1 cellular context compared by ENCODE assay signal in the genomic region with DNA sequence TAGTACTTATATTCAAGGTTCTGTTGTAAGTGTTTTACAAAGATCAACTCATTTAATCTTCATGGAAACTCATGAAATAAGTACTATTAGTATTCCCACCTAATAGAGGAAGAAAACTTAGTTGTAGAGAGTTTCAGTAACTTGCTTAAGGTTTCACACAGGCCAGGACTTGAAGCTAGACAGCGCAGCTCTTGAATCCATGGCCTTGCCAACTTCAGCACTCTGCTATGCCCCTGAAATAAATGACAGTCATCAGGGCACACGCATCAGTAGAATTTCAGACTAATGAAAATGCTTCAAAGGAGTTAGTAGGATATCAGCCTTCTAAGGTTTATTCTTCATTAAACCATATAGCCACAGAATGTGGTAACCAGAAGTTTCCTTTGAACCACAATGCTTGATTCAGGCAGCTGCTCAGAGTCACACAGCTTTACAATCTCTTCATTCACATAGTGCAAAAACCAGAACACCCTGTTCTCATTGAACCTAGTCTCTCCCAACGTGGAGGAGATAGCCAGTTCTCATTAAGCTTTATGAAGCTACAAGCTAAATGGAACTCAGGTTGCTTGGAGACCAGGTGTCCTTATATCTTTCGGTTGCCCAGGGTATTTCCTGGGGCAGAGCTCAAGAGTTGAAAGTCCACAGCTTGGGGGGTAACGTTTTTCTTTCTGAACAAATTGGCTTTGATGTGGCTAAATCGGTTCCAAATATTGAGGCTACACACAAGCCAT.
TF ChIP-seq lines count a peak whose summit lies in the region.

No MANE protein-coding gene starts in this region.

TF ChIP-seq in GM12878, 131 proteins besides CTCF, POLR2A, EP300 and RAD21 (continued from another document):
- TF ChIP-seq E2F4 (IDR thresholded peaks at IDR 0.05; ENCODE audit: low read depth, low read length) (no peak), PAX8 (IDR thresholded peaks at IDR 0.05) (no peak), SUPT20H (IDR thresholded peaks at IDR 0.05; ENCODE audit: borderline replicate concordance, control insufficient read depth, low read depth, low read length) (no peak), SP1 (IDR thresholded peaks at IDR 0.05; ENCODE audit: low read depth, low read length) (no peak), FOXM1 (IDR thresholded peaks at IDR 0.05; ENCODE audit: low read depth, low read length) (no peak), CUX1 (IDR thresholded peaks at IDR 0.05; ENCODE audit: insufficient replicate concordance, low read depth, low read length) (no peak), CHD4 (IDR thresholded peaks at IDR 0.05) (no peak), CEBPB (IDR thresholded peaks at IDR 0.05; ENCODE audit: borderline replicate concordance in 1 of 2, low read depth in 2 of 2, low read length in 2 of 2) (no peak), EZH2 (IDR thresholded peaks at IDR 0.05; ENCODE audit: borderline replicate concordance, control insufficient read depth, low read depth, low read length) (no peak), CHD2 (IDR thresholded peaks at IDR 0.05; ENCODE audit: borderline replicate concordance, low read depth, low read length) (0 out of 2 replicates have a peak, but pooled peaks have one; percentile 37), ZBTB4 (CRISPR knock-in tag; IDR thresholded peaks at IDR 0.05) (no peak)
